ENCODE assay signal across 23 cellular contexts in genomic region chr2:102758433-102758832, GRCh38.
"Had no signal": no experiment of that assay in that cellular context is flagged by ENCODE, and none has a peak within 500 bp of the region (broad histone marks: within the 10 kb centered on the region; RNA-seq: fewer than 3 reads in every experiment).

No MANE protein-coding gene starts in this region.

- FAIRE-seq: keratinocyte, small intestine had no signal

- H3K27ac ChIP-seq: hepatocyte, left lung, ovary, sigmoid colon, spleen, suprapubic skin, thoracic aorta, tibial artery, uterus had no signal

- H3K36me3 ChIP-seq: left lung, ovary, sigmoid colon, spleen, suprapubic skin, thoracic aorta, tibial artery, uterus had no signal

- H2AFZ ChIP-seq: hepatocyte had no signal

- DNase-seq: kidney glomerular epithelial cell; left cardiac atrium; left lung; midbrain; mucosa of descending colon; naive thymus-derived CD4-positive, alpha-beta T cell; ovary; retina; right cardiac atrium; sigmoid colon; small intestine; spleen; stimulated activated CD4-positive, alpha-beta T cell treated with anti-CD3 and anti-CD28 coated beads, Interleukin-4, amount 100 ng/mL, for 24 hours; stimulated activated naive CD4-positive, alpha-beta T cell; tibial artery; uterus had no signal

- H3K27me3 ChIP-seq: hepatocyte, left lung, ovary, sigmoid colon, spleen, suprapubic skin, tibial artery, uterus had no signal

- H3K79me2 ChIP-seq: hepatocyte had no signal

- ATAC-seq: left cardiac atrium; left lung; mucosa of descending colon; naive thymus-derived CD4-positive, alpha-beta T cell; natural killer cell treated with Interleukin-12 subunit alpha and Interleukin-12 subunit beta and Interleukin-15 and Interleukin-18, amount 100 ng/mL, for 72 hours; right cardiac atrium; stimulated activated effector memory CD8-positive, alpha-beta T cell treated with anti-CD3 and anti-CD28 coated beads, Interleukin-12 subunit alpha, Interleukin-12 subunit beta, amount 100 ng/mL, for 72 hours had no signal

- H3K4me3 ChIP-seq: hepatocyte, left lung, lung, mucosa of descending colon, ovary, sigmoid colon, spleen, suprapubic skin, thoracic aorta, tibial artery, uterus had no signal

- H3K9me3 ChIP-seq: left lung, mucosa of descending colon, ovary, sigmoid colon, spleen, suprapubic skin, thoracic aorta, tibial artery, uterus had no signal

- H3K4me1 ChIP-seq: left lung, sigmoid colon, suprapubic skin, uterus had no signal

- H3K4me2 ChIP-seq: hepatocyte had no signal
